Comparison of ENCODE assay signal across 8 cellular contexts in genomic region chr9:136685792-136686533, GRCh38. TPM values are rescaled to one million over a fixed set of nuclear protein-coding genes. Genes with fewer than 3 reads are reported as not detected.
DNase-seq lines count a peak whose midpoint lies in the region; ATAC-seq, FAIRE-seq and TF ChIP-seq lines count a peak whose summit lies in the region.

No MANE protein-coding gene starts in this region.

- DNase-seq in GM23338 (ENCODE audit: low spot score) (no peak), foreskin keratinocyte (no peak), gastrocnemius medialis (no peak), NCI-H1048 (lab: John Stamatoyannopoulos, UW) (no peak), D721Med (ENCODE audit: insufficient read length, low spot score) (no peak), germinal center (ENCODE audit: low spot score) (no peak), NCI-H146 (lab: John Stamatoyannopoulos, UW) (no peak)

- peak overlapping the region; percentile 50; the same call in 1 of the 2 replicates for H3K9ac ChIP-seq in SU-DHL-6 (ENCODE audit: low read length)

- H3K27me3 ChIP-seq in GM23338 (ENCODE audit: insufficient read depth) (no peaks in the 10 kb centered on the region), SU-DHL-6 (ENCODE audit: low read length) (no peaks in the 10 kb centered on the region), foreskin keratinocyte (peaks cover 11% of the 10 kb centered on the region), gastrocnemius medialis (no peaks in the 10 kb centered on the region)

- H3K4me1 ChIP-seq in GM23338 (ENCODE audit: insufficient read depth), result no peaks in the 10 kb centered on the region; the same call in 1 of the 2 replicates
- H3K4me1 ChIP-seq in foreskin keratinocyte, result no peaks in the 10 kb centered on the region
- H3K4me1 ChIP-seq in gastrocnemius medialis, result peaks cover 32 to 49% of the 10 kb centered on the region in 2 donors

- H3K27me3 Mint-ChIP-seq in GM23338 (ENCODE audit: insufficient read depth, low read depth, poor library complexity), result peaks cover 23% of the 10 kb centered on the region

- no peak for FAIRE-seq in D721Med (lab: Jason Lieb, UNC)

- ATAC-seq in GM23338 (peak; percentile 5), foreskin keratinocyte (no peak), gastrocnemius medialis (no peak)

- peak overlapping the region; percentile 94 for H3K4me2 ChIP-seq in GM23338
- H3K4me2 ChIP-seq in SU-DHL-6 (ENCODE audit: low read depth, low read length, poor library complexity, severe bottlenecking), result peak overlapping the region; percentile 50

- TF ChIP-seq CTCF in GM23338 (conservative IDR thresholded peaks at IDR 0.05; ENCODE audit: low read depth in 2 of 2) (no peak), SU-DHL-6 (IDR thresholded peaks at IDR 0.05; ENCODE audit: insufficient read depth, low read length, poor library complexity, severe bottlenecking) (no peak), foreskin keratinocyte (conservative IDR thresholded peaks at IDR 0.05) (peak; percentile 2), gastrocnemius medialis (IDR thresholded peaks at IDR 0.05 in 4 of 5, conservative IDR thresholded peaks at IDR 0.05 in 1 of 5) (no peak), D721Med (IDR thresholded peaks at IDR 0.05; ENCODE audit: insufficient read depth, missing control alignments) (no peak)

- in situ Hi-C loops in gastrocnemius medialis (cut with MboI; ENCODE audit: low sequenced_read_pairs in 4 of 4), result no loop called here

- no peaks in the 10 kb centered on the region for H3K36me3 ChIP-seq in GM23338 (ENCODE audit: insufficient read depth)
- H3K36me3 ChIP-seq in SU-DHL-6 (ENCODE audit: low read length), result no peaks in the 10 kb centered on the region
- no peaks in the 10 kb centered on the region for H3K36me3 ChIP-seq in gastrocnemius medialis

- no peaks in the 10 kb centered on the region for H3K9me3 ChIP-seq in SU-DHL-6 (ENCODE audit: insufficient read depth, low read length)
- H3K9me3 ChIP-seq in gastrocnemius medialis, result no peaks in the 10 kb centered on the region

- H4K20me1 ChIP-seq in GM23338 (replicated peaks; ENCODE audit: insufficient read depth) (no peaks in the 10 kb centered on the region), SU-DHL-6 (ENCODE audit: low read depth, low read length) (no peaks in the 10 kb centered on the region)

- H3K4me3 ChIP-seq in GM23338 (peak overlapping the region; percentile 75), SU-DHL-6 (ENCODE audit: insufficient read depth, low read length, poor library complexity, severe bottlenecking) (no peak overlapping the region), gastrocnemius medialis (peak overlapping the region; percentile 81 to 98 (median 87))

- peak overlapping the region; percentile 80 for H3K4me3 Mint-ChIP-seq in GM23338

- H3K27ac ChIP-seq in GM23338 (ENCODE audit: low read depth), result no peak overlapping the region
- no peak overlapping the region for H3K27ac ChIP-seq in SU-DHL-6 (ENCODE audit: low read depth, low read length)
- H3K27ac ChIP-seq in foreskin keratinocyte, result peak overlapping the region; percentile 74
- peak overlapping the region; percentile 88 to 96 (median 94) for H3K27ac ChIP-seq in gastrocnemius medialis

- no peaks in the 10 kb centered on the region for H3K9me3 Mint-ChIP-seq in GM23338

- H2AFZ ChIP-seq in GM23338 (peak overlapping the region; percentile 78; the same call in 1 of the 2 replicates), SU-DHL-6 (ENCODE audit: low read depth, low read length, severe bottlenecking) (no peak overlapping the region)

- intact Hi-C loops in gastrocnemius medialis (cut with DNase I; ENCODE audit: low total_unique reads), result loop anchor here (5.0 kb wide), 1 partner anchor 256 kb away; the partner anchor contains the start of gene FBXW5

- H3F3A ChIP-seq in GM23338 (replicated peaks; ENCODE audit: low read depth) (0 out of 2 replicates have a peak, but pooled peaks cover 3% of the 10 kb centered on the region), SU-DHL-6 (ENCODE audit: insufficient read depth) (no peaks in the 10 kb centered on the region; the same call in 1 of the 2 replicates)

- H3K9me2 ChIP-seq in GM23338 (ENCODE audit: insufficient read depth) (no peaks in the 10 kb centered on the region), SU-DHL-6 (replicated peaks; ENCODE audit: insufficient read depth, low read length) (no peaks in the 10 kb centered on the region)

- H3K36me3 Mint-ChIP-seq in GM23338 (ENCODE audit: low read depth), result no peaks in the 10 kb centered on the region

- peaks cover 9% of the 10 kb centered on the region; the same call in 2 of the 3 replicates for H3K4me1 Mint-ChIP-seq in GM23338

- TF ChIP-seq POLR2A in gastrocnemius medialis (IDR thresholded peaks at IDR 0.05), result peak in 1 of 2 donors; percentile 18

- H3K27ac Mint-ChIP-seq in GM23338, result no peak overlapping the region

- H3K79me2 ChIP-seq in GM23338 (replicated peaks; ENCODE audit: insufficient read depth), result peaks cover 10% of the 10 kb centered on the region; the same call in 1 of the 2 replicates
- no peaks in the 10 kb centered on the region for H3K79me2 ChIP-seq in SU-DHL-6 (ENCODE audit: insufficient read depth, low read length)

TF ChIP-seq in GM23338, 12 proteins besides CTCF, POLR2A, EP300 and RAD21 (continues in another document):
- TF ChIP-seq STAT1 (IDR thresholded peaks at IDR 0.05; ENCODE audit: unreplicated experiment) (no peak), REST (IDR thresholded peaks at IDR 0.05; ENCODE audit: unreplicated experiment) (no peak), ZNF114 (CRISPR knock-in tag; IDR thresholded peaks at IDR 0.05) (no peak), ZNF331 (CRISPR knock-in tag; IDR thresholded peaks at IDR 0.05; ENCODE audit: low read depth) (no peak), CREB1 (CRISPR knock-in tag; IDR thresholded peaks at IDR 0.05; ENCODE audit: low read depth) (no peak), NANOG (IDR thresholded peaks at IDR 0.05; ENCODE audit: borderline replicate concordance) (no peak)
- TF ChIP-seq, protein P1, sequence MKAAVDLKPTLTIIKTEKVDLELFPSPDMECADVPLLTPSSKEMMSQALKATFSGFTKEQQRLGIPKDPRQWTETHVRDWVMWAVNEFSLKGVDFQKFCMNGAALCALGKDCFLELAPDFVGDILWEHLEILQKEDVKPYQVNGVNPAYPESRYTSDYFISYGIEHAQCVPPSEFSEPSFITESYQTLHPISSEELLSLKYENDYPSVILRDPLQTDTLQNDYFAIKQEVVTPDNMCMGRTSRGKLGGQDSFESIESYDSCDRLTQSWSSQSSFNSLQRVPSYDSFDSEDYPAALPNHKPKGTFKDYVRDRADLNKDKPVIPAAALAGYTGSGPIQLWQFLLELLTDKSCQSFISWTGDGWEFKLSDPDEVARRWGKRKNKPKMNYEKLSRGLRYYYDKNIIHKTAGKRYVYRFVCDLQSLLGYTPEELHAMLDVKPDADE (IDR thresholded peaks at IDR 0.05), result no peak

RNA-seq across cellular contexts. Expression of gene AGPAT2, which starts 1.3 kb away (rescaled TPM):
- total RNA-seq in GM23338 (2014; rRNA removed; shearing (Covaris generic)), result 33.3 and 44.7 TPM in 2 replicates
- 31.8 and 34.4 TPM in 2 replicates for polyA plus RNA-seq in GM23338 (2016; fragmentation: Nextera tagmentation; extraction: Ambion mirVana)
- total RNA-seq in foreskin keratinocyte, result 38.1 and 41.9 TPM in 2 replicates
- 61.5 and 75.3 TPM in 2 replicates for polyA plus RNA-seq in foreskin keratinocyte
- 10 to 100 TPM; 19.0 to 77.4 (median 36.0) TPM for total RNA-seq in gastrocnemius medialis

RNA-seq across cellular contexts. Expression of gene EGFL7, which starts 23.2 kb away (rescaled TPM):
- total RNA-seq in GM23338 (2014; rRNA removed; shearing (Covaris generic)), result 56.1 and 60.8 TPM in 2 replicates
- polyA plus RNA-seq in GM23338 (2016; fragmentation: Nextera tagmentation; extraction: Ambion mirVana) (38.2 and 44.4 TPM in 2 replicates), foreskin keratinocyte (19.5 and 25.1 TPM in 2 replicates)
- total RNA-seq in foreskin keratinocyte (14.7 and 16.4 TPM in 2 replicates), gastrocnemius medialis (10 to 100 TPM; 37.4 to 74.7 (median 49.0) TPM)

RNA-seq across cellular contexts. Expression of gene DIPK1B, which starts 26.4 kb away (rescaled TPM):
- total RNA-seq in GM23338 (2014; rRNA removed; shearing (Covaris generic)), result 47.2 and 60.0 TPM in 2 replicates
- polyA plus RNA-seq in GM23338 (2016; fragmentation: Nextera tagmentation; extraction: Ambion mirVana) (18.7 and 24.2 TPM in 2 replicates), foreskin keratinocyte (0.18 and 0.19 TPM in 2 replicates)
- total RNA-seq in foreskin keratinocyte (0.07 and 0.21 TPM in 2 replicates), gastrocnemius medialis (1 to 10 TPM; 1.8 to 4.6 (median 3.8) TPM)

RNA-seq across cellular contexts. Expression of gene LCN10, which starts 56.8 kb away (rescaled TPM):
- 0.45 and 9.8 TPM in 2 replicates for total RNA-seq in GM23338 (2014; rRNA removed; shearing (Covaris generic))
- polyA plus RNA-seq in GM23338 (2016; fragmentation: Nextera tagmentation; extraction: Ambion mirVana), result 0.43 and 0.74 TPM in 2 replicates
- not detected in 2 replicates for total RNA-seq in foreskin keratinocyte
- polyA plus RNA-seq in foreskin keratinocyte, result not detected in 2 replicates
- total RNA-seq in gastrocnemius medialis, result 1 to 10 TPM in 3 of 4 donors, under 1 TPM in 1; 0.61 to 4.7 (median 1.6) TPM

Comparison
In these comparisons a context has a peak if more than half of its experiments do, and no peak if none do; other contexts are left out.
1. H3K27ac ChIP-seq: peak in foreskin keratinocyte (single experiment) and gastrocnemius medialis (4 of 4); none in GM23338 (single experiment) and SU-DHL-6 (single experiment).